15 cellular contexts compared by ENCODE assay signal in the genomic region with DNA sequence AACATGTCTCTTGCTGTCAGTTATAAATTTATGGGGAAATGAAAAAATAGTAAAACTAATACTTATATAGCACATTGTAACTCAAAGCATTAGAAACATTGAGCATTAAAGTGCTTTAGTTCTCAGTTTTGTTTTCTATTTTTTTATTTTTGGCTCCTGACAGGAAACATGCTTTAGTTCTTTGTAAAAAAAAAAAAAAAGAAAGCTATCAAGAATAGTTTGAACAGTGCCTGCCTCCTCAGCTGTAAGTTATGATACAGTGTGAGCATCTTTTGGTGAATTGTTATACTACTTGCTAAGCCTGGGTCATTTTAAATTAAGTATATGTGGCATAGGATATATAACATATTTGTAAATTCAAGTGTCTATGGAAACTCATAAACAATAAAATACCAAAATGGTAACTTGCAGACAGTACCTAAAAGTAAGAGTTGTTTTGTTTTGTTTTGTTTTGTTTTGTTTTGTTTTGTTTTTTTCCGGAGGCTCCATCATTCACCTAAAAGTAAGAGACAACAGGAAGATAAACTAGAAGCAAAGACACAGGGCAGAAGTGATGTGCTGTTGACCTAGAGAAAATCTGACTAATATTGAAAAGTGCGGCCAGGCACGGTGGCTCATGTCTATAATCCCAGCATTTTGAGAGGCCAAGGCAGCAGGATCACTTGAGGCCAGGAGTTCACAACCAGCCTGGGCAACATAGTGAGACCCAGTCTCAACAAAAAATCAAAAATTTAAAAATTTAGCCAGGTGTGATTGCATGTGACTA. TPM values are rescaled to one million over a fixed set of nuclear protein-coding genes. Genes with fewer than 3 reads are reported as not detected.
A peak's percentile ranks its signal among the peaks of the same experiment; 100 is the strongest.
DNase-seq lines count a peak whose midpoint lies in the region; ATAC-seq and TF ChIP-seq lines count a peak whose summit lies in the region.
"Had no signal": no experiment of that assay in that cellular context is flagged by ENCODE, and none has a peak within 500 bp of the region (broad histone marks: within the 10 kb centered on the region; RNA-seq: fewer than 3 reads in every experiment).

No MANE protein-coding gene starts in this region.

- no peak overlapping the region for H3K4me3 Mint-ChIP-seq in activated naive CD4-positive, alpha-beta T cell treated with anti-CD3 and anti-CD28 coated beads for 36 hours
- H3K4me3 Mint-ChIP-seq in stimulated activated naive B cell treated with anti-CD40 and anti-IgM and Interleukin-4, amounts not matched to agents 10 μg/mL and 1 μg/mL and 100 μg/mL, for 72 hours: peak overlapping the region; percentile 48 to 52
- H3K4me3 Mint-ChIP-seq: mesothelial cell of epicardium had no signal

- CTCF ChIA-PET in activated naive CD4-positive, alpha-beta T cell treated with anti-CD3 and anti-CD28 coated beads for 36 hours (lab: Charles Lee): interaction anchor here (0.6 to 1.9 kb wide), 9 partner anchors 8 to 263 kb away, joined by 3 to 6 read pairs (median 4); a partner anchor contains a TSS

- no peaks in the 10 kb centered on the region for H3K9me3 Mint-ChIP-seq in activated naive CD4-positive, alpha-beta T cell treated with anti-CD3 and anti-CD28 coated beads for 36 hours
- no peaks in the 10 kb centered on the region for H3K9me3 Mint-ChIP-seq in stimulated activated naive B cell treated with anti-CD40 and anti-IgM and Interleukin-4, amounts not matched to agents 10 μg/mL and 1 μg/mL and 100 μg/mL, for 72 hours
- H3K9me3 Mint-ChIP-seq: mesothelial cell of epicardium had no signal

- H3K4me1 ChIP-seq in left ventricle myocardium inferior: peaks cover 7% of the 10 kb centered on the region
- H3K4me1 ChIP-seq: Caco-2 had no signal

- DNase-seq in activated naive CD4-positive, alpha-beta T cell treated with anti-CD3 and anti-CD28 coated beads for 36 hours: no peak
- no peak for DNase-seq in activated naive CD4-positive, alpha-beta T cell (lab: John Stamatoyannopoulos, UW)
- no peak for DNase-seq in stimulated activated naive B cell treated with anti-CD40 and anti-IgM and Interleukin-4, amounts not matched to agents 10 μg/mL and 1 μg/mL and 100 μg/mL, for 72 hours
- DNase-seq in NCI-H446 treated with DMSO at 0.1 percent for 48 hours (lab: John Stamatoyannopoulos, UW) (no peak), left ventricle myocardium inferior (no peak), superior temporal gyrus (ENCODE audit: extremely low spot score) (no peak)
- DNase-seq: activated CD4-positive, alpha-beta T cell treated with anti-CD3 and anti-CD28 coated beads, Interleukin-2, amount 50 U/mL, for 4 hours; Caco-2; GOT3; stimulated activated CD4-positive, alpha-beta T cell treated with anti-CD3 and anti-CD28 coated beads, Interleukin-15, amount 100 ng/mL, for 24 hours; upper lobe of right lung had no signal

- H3K27me3 Mint-ChIP-seq in activated naive CD4-positive, alpha-beta T cell treated with anti-CD3 and anti-CD28 coated beads for 36 hours (ENCODE audit: low read depth): no peaks in the 10 kb centered on the region
- no peaks in the 10 kb centered on the region for H3K27me3 Mint-ChIP-seq in stimulated activated naive B cell treated with anti-CD40 and anti-IgM and Interleukin-4, amounts not matched to agents 10 μg/mL and 1 μg/mL and 100 μg/mL, for 72 hours

- intact Hi-C loops in activated naive CD4-positive, alpha-beta T cell treated with anti-CD3 and anti-CD28 coated beads for 36 hours (cut with micrococcal nuclease): no loop called here
- intact Hi-C loops in left ventricle myocardium inferior (cut with micrococcal nuclease): no loop called here

- H3K36me3 ChIP-seq in left ventricle myocardium inferior: no peaks in the 10 kb centered on the region
- H3K36me3 ChIP-seq: upper lobe of right lung had no signal

- no peak overlapping the region for H3K4me3 ChIP-seq in left ventricle myocardium inferior
- H3K4me3 ChIP-seq: upper lobe of right lung had no signal

- peak overlapping the region; percentile 36 for H3K27ac Mint-ChIP-seq in activated naive CD4-positive, alpha-beta T cell treated with anti-CD3 and anti-CD28 coated beads for 36 hours
- peak overlapping the region; percentile 84 for H3K27ac Mint-ChIP-seq in stimulated activated naive B cell treated with anti-CD40 and anti-IgM and Interleukin-4, amounts not matched to agents 10 μg/mL and 1 μg/mL and 100 μg/mL, for 72 hours
- H3K27ac Mint-ChIP-seq: mesothelial cell of epicardium had no signal

- H3K36me3 Mint-ChIP-seq in activated naive CD4-positive, alpha-beta T cell treated with anti-CD3 and anti-CD28 coated beads for 36 hours (ENCODE audit: low read depth): no peaks in the 10 kb centered on the region
- H3K36me3 Mint-ChIP-seq in stimulated activated naive B cell treated with anti-CD40 and anti-IgM and Interleukin-4, amounts not matched to agents 10 μg/mL and 1 μg/mL and 100 μg/mL, for 72 hours: no peaks in the 10 kb centered on the region
- H3K36me3 Mint-ChIP-seq: mesothelial cell of epicardium had no signal

- H3K27ac ChIP-seq in left ventricle myocardium inferior (replicated peaks): no peak overlapping the region
- H3K27ac ChIP-seq: 22Rv1, upper lobe of right lung had no signal

- H3K27me3 ChIP-seq in left ventricle myocardium inferior (ENCODE audit: low read depth): no peaks in the 10 kb centered on the region
- H3K27me3 ChIP-seq: upper lobe of right lung had no signal

- no peaks in the 10 kb centered on the region for H3K9me3 ChIP-seq in left ventricle myocardium inferior (replicated peaks)
- H3K9me3 ChIP-seq: Caco-2, upper lobe of right lung had no signal

- TF ChIP-seq CTCF in left ventricle myocardium inferior (IDR thresholded peaks at IDR 0.05; ENCODE audit: borderline replicate concordance): no peak

- ATAC-seq in GM21717 (IDR thresholded peaks at IDR 0.05; ENCODE audit: unreplicated experiment) (peak; percentile 36), HG03175 (IDR thresholded peaks at IDR 0.05; ENCODE audit: unreplicated experiment) (peak; percentile 32)
- ATAC-seq in stimulated activated naive B cell treated with anti-CD40 and anti-IgM and Interleukin-4, amounts not matched to agents 10 μg/mL and 1 μg/mL and 100 μg/mL, for 72 hours (replicated peaks): peak; percentile 42 to 49
- ATAC-seq: upper lobe of right lung had no signal

- peaks cover 33% of the 10 kb centered on the region for H3K4me1 Mint-ChIP-seq in activated naive CD4-positive, alpha-beta T cell treated with anti-CD3 and anti-CD28 coated beads for 36 hours (ENCODE audit: low read depth)
- H3K4me1 Mint-ChIP-seq in stimulated activated naive B cell treated with anti-CD40 and anti-IgM and Interleukin-4, amounts not matched to agents 10 μg/mL and 1 μg/mL and 100 μg/mL, for 72 hours: peaks cover 18 to 32% of the 10 kb centered on the region in 2 donors

RNA-seq across cellular contexts. Expression of a gene that starts 5.4 kb away (rescaled TPM):
- 10 to 100 TPM; 46.0 to 51.7 TPM for total RNA-seq in activated naive CD4-positive, alpha-beta T cell treated with anti-CD3 and anti-CD28 coated beads for 36 hours
- 9.0 TPM for total RNA-seq in left ventricle myocardium inferior

RNA-seq across cellular contexts. Expression of a gene that starts 7.9 kb away (rescaled TPM):
- 10 to 100 TPM; 18.9 to 22.1 TPM for total RNA-seq in activated naive CD4-positive, alpha-beta T cell treated with anti-CD3 and anti-CD28 coated beads for 36 hours
- not detected for total RNA-seq in left ventricle myocardium inferior
- total RNA-seq: Caco-2, mesothelial cell of epicardium had no signal

Comparison
In these comparisons a context has a peak if more than half of its experiments do, and no peak if none do; other contexts are left out.
1. RNA of a gene that starts 7.9 kb away (total RNA-seq): 18.9 to 22.1 TPM in activated naive CD4-positive, alpha-beta T cell treated with anti-CD3 and anti-CD28 coated beads for 36 hours; not detected in left ventricle myocardium inferior (single experiment); every median in the first group is over 10 times any median in the second.
2. Peak in every context shown above with its lines, with median percentiles within 50 percentile points of each other: ATAC-seq.